In genomic region chr14:32697114-32697513, GRCh38 we compare ENCODE assay signal across 22 cellular contexts.
"Had no signal": no experiment of that assay in that cellular context is flagged by ENCODE, and none has a peak within 500 bp of the region (broad histone marks: within the 10 kb centered on the region; RNA-seq: fewer than 3 reads in every experiment).

No MANE protein-coding gene starts in this region.

- H3K27ac Mint-ChIP-seq: activated B cell treated with CpG ODN at 0.5 μM for 24 hours; activated CD4-positive, alpha-beta memory T cell treated with anti-CD3 and anti-CD28 coated beads for 36 hours; activated CD8-positive, alpha-beta memory T cell treated with anti-CD3 and anti-CD28 coated beads, Interleukin-2, amount 10 ng/mL, durations not matched to agents 7 days and 5 days; activated naive CD8-positive, alpha-beta T cell treated with anti-CD3 and anti-CD28 coated beads, Interleukin-2, amount 10 ng/mL, durations not matched to agents 7 days and 5 days; activated T-helper 17 cell treated with anti-CD3 and anti-CD28 coated beads, Interleukin-2, amount 50 U/mL, for 72 hours; natural killer cell treated with Interleukin-12 subunit alpha and Interleukin-12 subunit beta and Interleukin-15 and Interleukin-18, amount 100 ng/mL, for 72 hours had no signal

- H3K27ac ChIP-seq: brain microvascular endothelial cell, foreskin keratinocyte, lower lobe of right lung, sigmoid colon, thyroid gland had no signal

- H3K4me3 Mint-ChIP-seq: activated B cell treated with CpG ODN at 0.5 μM for 24 hours; activated CD4-positive, alpha-beta memory T cell treated with anti-CD3 and anti-CD28 coated beads for 36 hours; activated CD8-positive, alpha-beta memory T cell treated with anti-CD3 and anti-CD28 coated beads, Interleukin-2, amount 10 ng/mL, durations not matched to agents 7 days and 5 days; activated naive CD8-positive, alpha-beta T cell treated with anti-CD3 and anti-CD28 coated beads, Interleukin-2, amount 10 ng/mL, durations not matched to agents 7 days and 5 days; activated T-helper 17 cell treated with anti-CD3 and anti-CD28 coated beads, Interleukin-2, amount 50 U/mL, for 72 hours; natural killer cell treated with Interleukin-12 subunit alpha and Interleukin-12 subunit beta and Interleukin-15 and Interleukin-18, amount 100 ng/mL, for 72 hours had no signal

- H3K36me3 Mint-ChIP-seq: activated CD4-positive, alpha-beta memory T cell treated with anti-CD3 and anti-CD28 coated beads for 36 hours; activated CD8-positive, alpha-beta memory T cell treated with anti-CD3 and anti-CD28 coated beads, Interleukin-2, amount 10 ng/mL, durations not matched to agents 7 days and 5 days; activated naive CD8-positive, alpha-beta T cell treated with anti-CD3 and anti-CD28 coated beads, Interleukin-2, amount 10 ng/mL, durations not matched to agents 7 days and 5 days; natural killer cell treated with Interleukin-12 subunit alpha and Interleukin-12 subunit beta and Interleukin-15 and Interleukin-18, amount 100 ng/mL, for 72 hours had no signal

- DNase-seq: activated B cell treated with CpG ODN at 0.5 μM for 24 hours; activated CD4-positive, alpha-beta memory T cell treated with anti-CD3 and anti-CD28 coated beads for 36 hours; activated CD4-positive, alpha-beta T cell treated with anti-CD3 and anti-CD28 coated beads for 4 hours; activated CD8-positive, alpha-beta memory T cell treated with anti-CD3 and anti-CD28 coated beads, Interleukin-2, amount 10 ng/mL, durations not matched to agents 7 days and 5 days; activated naive CD4-positive, alpha-beta T cell; activated naive CD8-positive, alpha-beta T cell treated with anti-CD3 and anti-CD28 coated beads, Interleukin-2, amount 10 ng/mL, durations not matched to agents 7 days and 5 days; central memory CD4-positive, alpha-beta T cell; dorsolateral prefrontal cortex; hypothalamus; islet precursor cell; left colon; lower lobe of right lung; sigmoid colon; stimulated activated CD4-positive, alpha-beta T cell treated with anti-CD3 and anti-CD28 coated beads, Interleukin-12 subunit alpha, Interleukin-12 subunit beta, amount 100 ng/mL, for 4 hours; stimulated activated CD4-positive, alpha-beta T cell treated with anti-CD3 and anti-CD28 coated beads, Interleukin-1b, Interleukin-23, amount 100 ng/mL, for 48 hours; stimulated activated CD8-positive, alpha-beta memory T cell treated with anti-CD3 and anti-CD28 coated beads, Interleukin-4, amount 100 ng/mL, for 48 hours; stimulated activated naive CD4-positive, alpha-beta T cell; thyroid gland had no signal

- H3K9me3 Mint-ChIP-seq: activated B cell treated with CpG ODN at 0.5 μM for 24 hours; activated CD4-positive, alpha-beta memory T cell treated with anti-CD3 and anti-CD28 coated beads for 36 hours; activated naive CD8-positive, alpha-beta T cell treated with anti-CD3 and anti-CD28 coated beads, Interleukin-2, amount 10 ng/mL, durations not matched to agents 7 days and 5 days; activated T-helper 17 cell treated with anti-CD3 and anti-CD28 coated beads, Interleukin-2, amount 50 U/mL, for 72 hours; natural killer cell treated with Interleukin-12 subunit alpha and Interleukin-12 subunit beta and Interleukin-15 and Interleukin-18, amount 100 ng/mL, for 72 hours had no signal

- H3K4me1 Mint-ChIP-seq: activated CD8-positive, alpha-beta memory T cell treated with anti-CD3 and anti-CD28 coated beads, Interleukin-2, amount 10 ng/mL, durations not matched to agents 7 days and 5 days; activated T-helper 17 cell treated with anti-CD3 and anti-CD28 coated beads, Interleukin-2, amount 50 U/mL, for 72 hours had no signal

- H3K4me3 ChIP-seq: dorsolateral prefrontal cortex, lower lobe of right lung, sigmoid colon, thyroid gland had no signal

- H3K27me3 ChIP-seq: brain microvascular endothelial cell, dorsolateral prefrontal cortex, foreskin keratinocyte, sigmoid colon, thyroid gland had no signal

- H3K4me1 ChIP-seq: lower lobe of right lung, thyroid gland had no signal

- H3K9me3 ChIP-seq: lower lobe of right lung, sigmoid colon, thyroid gland had no signal

- H3K36me3 ChIP-seq: brain microvascular endothelial cell, lower lobe of right lung, sigmoid colon, thyroid gland had no signal

- H3K27me3 Mint-ChIP-seq: activated B cell treated with CpG ODN at 0.5 μM for 24 hours; activated CD4-positive, alpha-beta memory T cell treated with anti-CD3 and anti-CD28 coated beads for 36 hours; activated CD8-positive, alpha-beta memory T cell treated with anti-CD3 and anti-CD28 coated beads, Interleukin-2, amount 10 ng/mL, durations not matched to agents 7 days and 5 days; activated naive CD8-positive, alpha-beta T cell treated with anti-CD3 and anti-CD28 coated beads, Interleukin-2, amount 10 ng/mL, durations not matched to agents 7 days and 5 days; activated T-helper 17 cell treated with anti-CD3 and anti-CD28 coated beads, Interleukin-2, amount 50 U/mL, for 72 hours; natural killer cell treated with Interleukin-12 subunit alpha and Interleukin-12 subunit beta and Interleukin-15 and Interleukin-18, amount 100 ng/mL, for 72 hours had no signal
